ENCODE assay signal across 8 cellular contexts in the genomic region with DNA sequence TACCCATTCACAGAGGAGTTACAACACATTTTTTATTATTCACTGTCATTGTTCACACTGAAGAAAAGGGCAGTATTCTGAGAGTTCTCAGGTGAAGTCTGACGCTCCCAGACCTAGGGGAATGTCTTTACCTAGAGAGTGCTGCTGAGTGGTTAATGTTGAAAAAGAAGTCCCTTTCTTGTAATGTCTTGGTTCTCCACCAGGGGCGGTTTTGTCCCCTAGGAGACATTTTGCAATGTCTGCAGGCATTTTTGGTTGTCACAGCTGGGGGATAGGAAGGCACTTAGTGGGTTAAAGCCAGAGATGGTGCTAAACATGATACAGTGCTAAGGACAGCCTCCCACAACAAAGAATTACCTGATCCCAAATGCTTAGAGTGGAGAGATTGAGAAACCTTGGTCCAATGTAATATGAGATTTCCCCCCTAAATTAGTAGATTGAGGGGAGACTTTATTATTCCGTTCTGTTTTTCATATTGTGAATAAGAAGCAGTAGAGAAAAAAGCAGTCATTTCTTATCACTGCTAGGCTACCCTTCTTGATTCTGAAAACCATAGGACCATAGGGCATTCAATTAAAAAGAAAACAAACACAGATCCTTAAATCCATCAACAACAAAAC. TPM values are rescaled to one million over a fixed set of nuclear protein-coding genes. Genes with fewer than 3 reads are reported as not detected.
DNase-seq lines count a peak whose midpoint lies in the region; ATAC-seq, FAIRE-seq and TF ChIP-seq lines count a peak whose summit lies in the region.

No MANE protein-coding gene starts in this region.

- no peaks in the 10 kb centered on the region for H3K9me1 ChIP-seq in endothelial cell of umbilical vein (replicated peaks; ENCODE audit: control insufficient read depth, extremely low read depth, insufficient read depth, low read length)

- H3K4me1 ChIP-seq in heart left ventricle = peaks cover 0 to 21% (median 9%) of the 10 kb centered on the region in 12 donors
- peaks cover 19% of the 10 kb centered on the region for H3K4me1 ChIP-seq in OCI-LY1 (ENCODE audit: insufficient read depth, low read length, severe bottlenecking)
- no peaks in the 10 kb centered on the region for H3K4me1 ChIP-seq in endothelial cell of umbilical vein (ENCODE audit: control insufficient read depth, extremely low read depth, insufficient read depth, low read length)
- H3K4me1 ChIP-seq in tibial artery = no peaks in the 10 kb centered on the region

- 70 to 74% (median 72%) methylated on average over 3 of the region's 3 CpGs for WGBS in heart left ventricle, 4 donors

- H3F3A ChIP-seq in OCI-LY1 (ENCODE audit: insufficient read depth, low read length) = no peaks in the 10 kb centered on the region

- TF ChIP-seq CTCF in heart left ventricle (IDR thresholded peaks at IDR 0.05) (peak in 8 of 12 donors; percentile 19 to 54 (median 38)), OCI-LY1 (IDR thresholded peaks at IDR 0.05; ENCODE audit: low read length) (peak; percentile 77), endothelial cell of umbilical vein (IDR thresholded peaks at IDR 0.05; ENCODE audit: extremely low read depth in 1 of 2, insufficient read depth in 1 of 2, low read depth in 1 of 2, low read length in 2 of 2) (peak; percentile 33 to 48), tibial artery (IDR thresholded peaks at IDR 0.05) (peak in 1 of 2 experiments; percentile 29)

- intact Hi-C loops in heart left ventricle (cut with DNase I) (no loop called here), Right ventricle myocardium inferior (cut with DNase I) (no loop called here), endothelial cell of umbilical vein (cut with micrococcal nuclease) (no loop called here), tibial artery (cut with DNase I; ENCODE audit: low total_unique reads) (no loop called here)

- no peak overlapping the region for H2AFZ ChIP-seq in OCI-LY1 (ENCODE audit: low read length)
- no peak overlapping the region for H2AFZ ChIP-seq in endothelial cell of umbilical vein (ENCODE audit: low read depth, low read length)

- CTCF ChIA-PET in endothelial cell of umbilical vein (lab: Charles Lee) = interaction anchor here (1.0 kb wide), 1 partner anchor 28 kb away, joined by 3 read pairs; no protein-coding TSS in a partner anchor

- TF ChIP-seq POLR2A in heart left ventricle (IDR thresholded peaks at IDR 0.05) = no peak
- TF ChIP-seq POLR2A in endothelial cell of umbilical vein (IDR thresholded peaks at IDR 0.05; ENCODE audit: low read depth, low read length) = no peak

- H3K27ac ChIP-seq in heart left ventricle (no peak overlapping the region), OCI-LY1 (ENCODE audit: low read depth, low read length, poor library complexity, severe bottlenecking) (no peak overlapping the region), endothelial cell of umbilical vein (ENCODE audit: insufficient read depth, low read depth, low read length) (no peak overlapping the region), tibial artery (no peak overlapping the region)

- H3K9me2 ChIP-seq in OCI-LY1 (ENCODE audit: low read depth, low read length) = no peaks in the 10 kb centered on the region

- H3K9me3 ChIP-seq in heart left ventricle = peaks cover 0 to 6% (median 0%) of the 10 kb centered on the region in 12 donors
- H3K9me3 ChIP-seq in OCI-LY1 (ENCODE audit: low read length) = no peaks in the 10 kb centered on the region
- no peaks in the 10 kb centered on the region for H3K9me3 ChIP-seq in endothelial cell of umbilical vein (replicated peaks; ENCODE audit: control insufficient read depth, insufficient read depth, low read length)
- no peaks in the 10 kb centered on the region for H3K9me3 ChIP-seq in tibial artery

- H3K4me2 ChIP-seq in OCI-LY1 (ENCODE audit: low read length) (no peak overlapping the region), endothelial cell of umbilical vein (ENCODE audit: insufficient read depth, low read length) (no peak overlapping the region)

- dilution Hi-C loops in endothelial cell of umbilical vein (cut with MboI; ENCODE audit: extremely low pct_ligation_motif_present, low sequenced_read_pairs) = no loop called here

- H4K20me1 ChIP-seq in OCI-LY1 (ENCODE audit: insufficient read depth, low read length) (no peaks in the 10 kb centered on the region), endothelial cell of umbilical vein (replicated peaks; ENCODE audit: control insufficient read depth, extremely low read depth, insufficient read depth, low read length) (no peaks in the 10 kb centered on the region)

- no peaks in the 10 kb centered on the region for H3K27me3 ChIP-seq in heart left ventricle
- H3K27me3 ChIP-seq in OCI-LY1 (ENCODE audit: insufficient read depth, low read length) = no peaks in the 10 kb centered on the region
- no peaks in the 10 kb centered on the region for H3K27me3 ChIP-seq in endothelial cell of umbilical vein (ENCODE audit: control insufficient read depth in 2 of 2, insufficient read depth in 2 of 2, low read length in 2 of 2)
- H3K27me3 ChIP-seq in tibial artery = no peaks in the 10 kb centered on the region

- DNase-seq in heart left ventricle (no peak), Right ventricle myocardium inferior (ENCODE audit: missing footprints) (no peak), endothelial cell of umbilical vein (ENCODE audit: low read depth, low spot score) (no peak), tibial artery (no peak), NCI-H1092 treated with DMSO at 0.1 percent for 48 hours (lab: John Stamatoyannopoulos, UW) (no peak)
- DNase-seq in stimulated activated CD8-positive, alpha-beta memory T cell treated with anti-CD3 and anti-CD28 coated beads, Interleukin-4, amount 100 ng/mL, for 48 hours = peak; percentile 52

- ATAC-seq in heart left ventricle (no peak), Right ventricle myocardium inferior (no peak), HG02884 (IDR thresholded peaks at IDR 0.05; ENCODE audit: unreplicated experiment) (no peak)

- FAIRE-seq in endothelial cell of umbilical vein (lab: Jason Lieb, UNC) = no peak

- POLR2A ChIA-PET in endothelial cell of umbilical vein (lab: Charles Lee) = no interaction called here

- no peaks in the 10 kb centered on the region for H3K36me3 ChIP-seq in heart left ventricle
- no peaks in the 10 kb centered on the region for H3K36me3 ChIP-seq in OCI-LY1 (ENCODE audit: insufficient read depth, low read length)
- no peaks in the 10 kb centered on the region for H3K36me3 ChIP-seq in endothelial cell of umbilical vein (ENCODE audit: control insufficient read depth in 2 of 2, extremely low read depth in 1 of 2, insufficient read depth in 2 of 2, low read length in 2 of 2)
- H3K36me3 ChIP-seq in tibial artery = no peaks in the 10 kb centered on the region

- BruUV-seq in endothelial cell of umbilical vein (replicated peaks; lab: Mats Ljungman, UMichigan) = no TSS peak

- H3K9ac ChIP-seq in OCI-LY1 (ENCODE audit: low read length) (no peak overlapping the region), endothelial cell of umbilical vein (replicated peaks; ENCODE audit: extremely low read depth, insufficient read depth, low read length) (no peak overlapping the region)

- H3K79me2 ChIP-seq in OCI-LY1 (ENCODE audit: insufficient read depth, low read length) (peaks cover 16% of the 10 kb centered on the region; the same call in 1 of the 2 replicates), endothelial cell of umbilical vein (ENCODE audit: control insufficient read depth, insufficient read depth, low read length) (no peaks in the 10 kb centered on the region)

- H3K4me3 ChIP-seq in heart left ventricle (no peak overlapping the region), OCI-LY1 (ENCODE audit: low read depth, low read length, poor library complexity, severe bottlenecking) (no peak overlapping the region), endothelial cell of umbilical vein (replicated peaks in 1 of 3; ENCODE audit: insufficient read depth in 1 of 3, low read depth in 1 of 3, low read length in 3 of 3) (no peak overlapping the region), tibial artery (no peak overlapping the region)

TF ChIP-seq in endothelial cell of umbilical vein, 7 proteins besides CTCF, POLR2A, EP300 and RAD21:
- TF ChIP-seq POLR2AphosphoS5 (IDR thresholded peaks at IDR 0.05; ENCODE audit: insufficient read depth, low read depth, low read length) (no peak), MYC (IDR thresholded peaks at IDR 0.05; ENCODE audit: low read depth, low read length) (no peak), EZH2 (IDR thresholded peaks at IDR 0.05; ENCODE audit: borderline replicate concordance, low read depth, low read length, severe bottlenecking) (no peak), FOS (IDR thresholded peaks at IDR 0.05; ENCODE audit: borderline replicate concordance, insufficient read depth, low read length) (no peak)
- TF ChIP-seq, protein P1, sequence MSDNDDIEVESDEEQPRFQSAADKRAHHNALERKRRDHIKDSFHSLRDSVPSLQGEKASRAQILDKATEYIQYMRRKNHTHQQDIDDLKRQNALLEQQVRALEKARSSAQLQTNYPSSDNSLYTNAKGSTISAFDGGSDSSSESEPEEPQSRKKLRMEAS (IDR thresholded peaks at IDR 0.05; ENCODE audit: insufficient read depth, insufficient read length) = no peak

RNA-seq across cellular contexts. Expression of a gene that starts 13.1 kb away (rescaled TPM):
- 10 to 100 TPM; 10.1 to 19.7 (median 15.6) TPM for total RNA-seq in heart left ventricle
- 10 to 100 TPM in 1 of 2 donors, 1 to 10 TPM in 1; 3.5 to 12.0 TPM for polyA plus RNA-seq in heart left ventricle
- 13.3 TPM for total RNA-seq in Right ventricle myocardium inferior
- 6.1 and 6.6 TPM in 2 replicates for total RNA-seq in endothelial cell of umbilical vein
- 3.6 and 5.6 TPM in 2 replicates for polyA plus RNA-seq in endothelial cell of umbilical vein
- 5.0 and 5.8 TPM in 2 replicates for polyA plus RNA-seq in endothelial cell of umbilical vein (2011; cell fraction: cytosol; rRNA removed)
- polyA plus RNA-seq in endothelial cell of umbilical vein (2011; cell fraction: nucleus; rRNA removed) = 4.4 and 7.7 TPM in 2 replicates
- polyA plus RNA-seq in endothelial cell of umbilical vein (2012) = 2.4 and 4.9 TPM in 2 replicates
- polyA minus RNA-seq in endothelial cell of umbilical vein = 7.7 and 9.7 TPM in 2 replicates
- 8.9 TPM for polyA minus RNA-seq in endothelial cell of umbilical vein (2011; cell fraction: cytosol; rRNA and poly(A)+ RNA removed)
- 10.3 and 11.1 TPM in 2 replicates for polyA minus RNA-seq in endothelial cell of umbilical vein (2011; cell fraction: nucleus; rRNA and poly(A)+ RNA removed)
